ENCODE assay signal across 16 cellular contexts in the genomic region with DNA sequence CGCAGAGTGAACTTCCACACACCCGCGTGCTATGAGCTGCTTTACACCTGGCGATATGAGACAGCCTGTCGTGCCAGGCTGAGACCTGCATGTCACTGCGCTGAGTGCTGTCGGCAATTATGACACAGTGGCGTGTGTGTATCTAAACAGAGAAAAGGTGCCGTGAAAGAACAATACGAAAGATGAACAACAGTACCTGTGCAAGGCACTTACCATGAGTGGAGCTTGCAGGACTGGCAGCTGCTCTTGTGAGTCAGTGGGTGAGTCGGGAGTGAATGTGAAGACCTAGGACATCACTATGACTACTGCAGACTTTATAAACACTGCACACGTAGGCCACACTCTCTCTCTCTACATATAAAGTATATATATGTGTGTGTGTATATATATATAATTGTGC.
DNase-seq lines count a peak whose midpoint lies in the region; ATAC-seq, FAIRE-seq and TF ChIP-seq lines count a peak whose summit lies in the region.
"Had no signal": no experiment of that assay in that cellular context is flagged by ENCODE, and none has a peak within 500 bp of the region (broad histone marks: within the 10 kb centered on the region; RNA-seq: fewer than 3 reads in every experiment).

No MANE protein-coding gene starts in this region.

- H3K27ac ChIP-seq in GM23338 (ENCODE audit: low read depth) (no peak overlapping the region), kidney (ENCODE audit: low read depth in 2 of 2, low read length in 2 of 2) (no peak overlapping the region)
- H3K27ac ChIP-seq: adrenal gland, spleen had no signal

- no peaks in the 10 kb centered on the region for H3K9me2 ChIP-seq in GM23338 (ENCODE audit: insufficient read depth)
- H3K9me2 ChIP-seq: SK-N-SH had no signal

- H3K79me2 ChIP-seq in GM23338 (replicated peaks; ENCODE audit: insufficient read depth) = no peaks in the 10 kb centered on the region

- H4K20me1 ChIP-seq in GM23338 (replicated peaks; ENCODE audit: insufficient read depth) = no peaks in the 10 kb centered on the region

- H3K27me3 ChIP-seq in GM23338 (ENCODE audit: insufficient read depth) = no peaks in the 10 kb centered on the region
- H3K27me3 ChIP-seq: adrenal gland, spleen had no signal

- no peaks in the 10 kb centered on the region for H3F3A ChIP-seq in GM23338 (replicated peaks; ENCODE audit: low read depth)

- H2AFZ ChIP-seq in GM23338 = peak overlapping the region; percentile 3; the same call in 1 of the 2 replicates

- H3K4me3 ChIP-seq in GM23338 (no peak overlapping the region), kidney (ENCODE audit: low read length in 2 of 2) (no peak overlapping the region)
- H3K4me3 ChIP-seq: adrenal gland, spleen had no signal

- DNase-seq in NCI-H748 (lab: John Stamatoyannopoulos, UW; ENCODE audit: unreplicated experiment) (peak; percentile 43), NCI-H748 treated with DMSO at 0.1 percent for 48 hours (lab: John Stamatoyannopoulos, UW) (no peak), GM23338 (ENCODE audit: low spot score) (no peak), iris pigment epithelial cell (ENCODE audit: low read depth) (peak; percentile 32), kidney (no peak), NCI-H1417 treated with DMSO at 0.1 percent for 48 hours (lab: John Stamatoyannopoulos, UW) (no peak)
- DNase-seq: activated CD4-positive, CD25-positive, alpha-beta regulatory T cell; midbrain; NCI-H1694 treated with DMSO at 0.1 percent for 48 hours; NK-92 treated with Interleukin-12 subunit alpha and Interleukin-12 subunit beta, amount 100 ng/mL, for 24 hours; SK-N-SH; spleen had no signal

- intact Hi-C loops in kidney (cut with DNase I) = no loop called here

- TF ChIP-seq CTCF in GM23338 (conservative IDR thresholded peaks at IDR 0.05; ENCODE audit: low read depth in 2 of 2) = no peak
- no peak for TF ChIP-seq CTCF in kidney (IDR thresholded peaks at IDR 0.05; ENCODE audit: borderline replicate concordance, extremely low read depth, insufficient read depth)

- no peaks in the 10 kb centered on the region for H3K36me3 Mint-ChIP-seq in GM23338 (ENCODE audit: low read depth)
- peaks cover 5% of the 10 kb centered on the region for H3K36me3 Mint-ChIP-seq in activated T-helper 17 cell treated with anti-CD3 and anti-CD28 coated beads, Interleukin-2, amount 50 U/mL, for 72 hours (ENCODE audit: low read depth)

- H3K9ac ChIP-seq in kidney (ENCODE audit: low read length in 2 of 2) = no peak overlapping the region
- H3K9ac ChIP-seq: SK-N-SH had no signal

- no peaks in the 10 kb centered on the region for H3K36me3 ChIP-seq in GM23338 (ENCODE audit: insufficient read depth)
- no peaks in the 10 kb centered on the region for H3K36me3 ChIP-seq in kidney (ENCODE audit: control insufficient read depth in 1 of 2, insufficient read depth in 2 of 2, low read length in 2 of 2)
- H3K36me3 ChIP-seq: adrenal gland, spleen had no signal

- peaks cover 16% of the 10 kb centered on the region for H3K4me1 ChIP-seq in GM23338 (ENCODE audit: insufficient read depth)
- H3K4me1 ChIP-seq in kidney (ENCODE audit: control insufficient read depth in 1 of 2, insufficient read depth in 1 of 2, low read depth in 1 of 2, low read length in 2 of 2) = no peaks in the 10 kb centered on the region

- no peak for FAIRE-seq in kidney (lab: Jason Lieb, UNC)
- FAIRE-seq: D721Med had no signal

- H3K27ac Mint-ChIP-seq in GM23338 = no peak overlapping the region
- H3K27ac Mint-ChIP-seq in activated T-helper 17 cell treated with anti-CD3 and anti-CD28 coated beads, Interleukin-2, amount 50 U/mL, for 72 hours = peak overlapping the region; percentile 91

- ATAC-seq in GM23338 = no peak
- peak; percentile 34 for ATAC-seq in activated T-helper 17 cell treated with anti-CD3 and anti-CD28 coated beads, Interleukin-2, amount 50 U/mL, for 72 hours (replicated peaks)
- ATAC-seq in HG03565 (IDR thresholded peaks at IDR 0.05; ENCODE audit: unreplicated experiment) = no peak

- peaks cover 3% of the 10 kb centered on the region; the same call in 1 of the 3 replicates for H3K9me3 Mint-ChIP-seq in GM23338
- H3K9me3 Mint-ChIP-seq in activated T-helper 17 cell treated with anti-CD3 and anti-CD28 coated beads, Interleukin-2, amount 50 U/mL, for 72 hours = no peaks in the 10 kb centered on the region

- peaks cover 27% of the 10 kb centered on the region for H3K4me1 Mint-ChIP-seq in GM23338
- peaks cover 58% of the 10 kb centered on the region for H3K4me1 Mint-ChIP-seq in activated T-helper 17 cell treated with anti-CD3 and anti-CD28 coated beads, Interleukin-2, amount 50 U/mL, for 72 hours

- H3K4me2 ChIP-seq in GM23338 = no peak overlapping the region
- H3K4me2 ChIP-seq: SK-N-SH had no signal

- H3K4me3 Mint-ChIP-seq in GM23338 = no peak overlapping the region
- H3K4me3 Mint-ChIP-seq in activated T-helper 17 cell treated with anti-CD3 and anti-CD28 coated beads, Interleukin-2, amount 50 U/mL, for 72 hours = peak overlapping the region; percentile 70

- no peaks in the 10 kb centered on the region for H3K9me3 ChIP-seq in kidney (ENCODE audit: control insufficient read depth in 1 of 2, low read length in 2 of 2)
- H3K9me3 ChIP-seq: adrenal gland, SK-N-SH, spleen had no signal

- peaks cover 11% of the 10 kb centered on the region for H3K27me3 Mint-ChIP-seq in GM23338 (ENCODE audit: insufficient read depth, low read depth, poor library complexity)
- H3K27me3 Mint-ChIP-seq in activated T-helper 17 cell treated with anti-CD3 and anti-CD28 coated beads, Interleukin-2, amount 50 U/mL, for 72 hours = no peaks in the 10 kb centered on the region

TF ChIP-seq in GM23338, 12 proteins besides CTCF, POLR2A, EP300 and RAD21 (continues in another document):
- TF ChIP-seq EZH2 (IDR thresholded peaks at IDR 0.05; ENCODE audit: low read depth, unreplicated experiment) (no peak), POLR2AphosphoS5 (IDR thresholded peaks at IDR 0.05; ENCODE audit: low read depth) (no peak)
- TF ChIP-seq, protein P1, sequence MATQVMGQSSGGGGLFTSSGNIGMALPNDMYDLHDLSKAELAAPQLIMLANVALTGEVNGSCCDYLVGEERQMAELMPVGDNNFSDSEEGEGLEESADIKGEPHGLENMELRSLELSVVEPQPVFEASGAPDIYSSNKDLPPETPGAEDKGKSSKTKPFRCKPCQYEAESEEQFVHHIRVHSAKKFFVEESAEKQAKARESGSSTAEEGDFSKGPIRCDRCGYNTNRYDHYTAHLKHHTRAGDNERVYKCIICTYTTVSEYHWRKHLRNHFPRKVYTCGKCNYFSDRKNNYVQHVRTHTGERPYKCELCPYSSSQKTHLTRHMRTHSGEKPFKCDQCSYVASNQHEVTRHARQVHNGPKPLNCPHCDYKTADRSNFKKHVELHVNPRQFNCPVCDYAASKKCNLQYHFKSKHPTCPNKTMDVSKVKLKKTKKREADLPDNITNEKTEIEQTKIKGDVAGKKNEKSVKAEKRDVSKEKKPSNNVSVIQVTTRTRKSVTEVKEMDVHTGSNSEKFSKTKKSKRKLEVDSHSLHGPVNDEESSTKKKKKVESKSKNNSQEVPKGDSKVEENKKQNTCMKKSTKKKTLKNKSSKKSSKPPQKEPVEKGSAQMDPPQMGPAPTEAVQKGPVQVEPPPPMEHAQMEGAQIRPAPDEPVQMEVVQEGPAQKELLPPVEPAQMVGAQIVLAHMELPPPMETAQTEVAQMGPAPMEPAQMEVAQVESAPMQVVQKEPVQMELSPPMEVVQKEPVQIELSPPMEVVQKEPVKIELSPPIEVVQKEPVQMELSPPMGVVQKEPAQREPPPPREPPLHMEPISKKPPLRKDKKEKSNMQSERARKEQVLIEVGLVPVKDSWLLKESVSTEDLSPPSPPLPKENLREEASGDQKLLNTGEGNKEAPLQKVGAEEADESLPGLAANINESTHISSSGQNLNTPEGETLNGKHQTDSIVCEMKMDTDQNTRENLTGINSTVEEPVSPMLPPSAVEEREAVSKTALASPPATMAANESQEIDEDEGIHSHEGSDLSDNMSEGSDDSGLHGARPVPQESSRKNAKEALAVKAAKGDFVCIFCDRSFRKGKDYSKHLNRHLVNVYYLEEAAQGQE (IDR thresholded peaks at IDR 0.05; ENCODE audit: unreplicated experiment) = no peak

Comparison
In these comparisons a context has a peak if more than half of its experiments do, and no peak if none do; other contexts are left out.
1. DNase-seq: peak in NCI-H748 (single experiment) and iris pigment epithelial cell (single experiment); none in NCI-H748 treated with DMSO at 0.1 percent for 48 hours (single experiment), GM23338 (single experiment), kidney (single experiment) and NCI-H1417 treated with DMSO at 0.1 percent for 48 hours (single experiment).